ENCODE assay signal across 21 cellular contexts in the genomic region with DNA sequence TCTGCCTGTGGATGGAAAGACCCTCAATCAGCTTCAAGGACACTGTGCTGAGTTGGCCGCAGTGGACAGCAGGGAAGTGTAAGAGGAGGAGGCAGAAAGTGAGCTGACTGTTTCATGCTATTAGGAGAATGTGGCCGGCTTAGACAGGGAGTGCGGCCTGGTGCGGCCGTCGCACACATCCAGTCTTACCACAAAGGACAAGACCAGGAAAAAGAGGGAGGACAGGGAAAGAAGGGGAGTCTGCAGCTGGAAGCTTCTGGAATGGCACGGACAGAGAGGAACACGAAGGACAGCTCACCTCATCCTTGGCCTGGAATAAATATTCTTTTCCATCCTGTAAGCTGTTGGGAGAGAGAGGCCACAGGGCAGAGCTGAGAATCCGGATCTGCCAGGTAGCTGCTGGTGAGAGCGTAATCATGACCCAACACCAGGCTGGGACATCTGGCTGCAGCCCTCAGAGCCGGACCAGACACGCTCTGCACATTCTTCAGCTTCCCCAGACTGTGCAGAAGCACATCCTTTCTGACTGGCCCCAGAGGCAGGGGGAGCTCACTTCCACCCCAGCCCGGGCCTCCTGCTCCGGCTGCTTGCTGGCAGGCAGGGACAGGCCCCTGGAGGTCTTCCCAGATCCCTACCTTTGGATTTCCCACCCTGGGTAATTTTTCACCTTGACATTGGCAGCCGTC. TPM values are rescaled to one million over a fixed set of nuclear protein-coding genes. Genes with fewer than 3 reads are reported as not detected.
DNase-seq lines count a peak whose midpoint lies in the region; ATAC-seq and TF ChIP-seq lines count a peak whose summit lies in the region.
"Had no signal": no experiment of that assay in that cellular context is flagged by ENCODE, and none has a peak within 500 bp of the region (broad histone marks: within the 10 kb centered on the region; RNA-seq: fewer than 3 reads in every experiment).

No MANE protein-coding gene starts in this region.

- WGBS in esophagus squamous epithelium, 2 donors, result 37 to 63% methylated on average over 13 of the region's 15 CpGs

- H3K27ac ChIP-seq in RWPE1 (peak overlapping the region; percentile 96), esophagus squamous epithelium (peak overlapping the region; percentile 71 to 88 (median 86)), osteoblast (ENCODE audit: low read depth, low read length) (no peak overlapping the region)
- H3K27ac ChIP-seq: A549, brain microvascular endothelial cell had no signal

- H3K27ac Mint-ChIP-seq in CD14-positive monocyte, result no peak overlapping the region
- H3K27ac Mint-ChIP-seq: activated CD8-positive, alpha-beta memory T cell treated with anti-CD3 and anti-CD28 coated beads, Interleukin-2, amount 10 ng/mL, durations not matched to agents 7 days and 5 days; activated naive CD8-positive, alpha-beta T cell treated with anti-CD3 and anti-CD28 coated beads, Interleukin-2, amount 10 ng/mL, durations not matched to agents 7 days and 5 days; activated T-helper 1 cell treated with anti-CD3 and anti-CD28 coated beads, Interleukin-12 subunit alpha, Interleukin-12 subunit beta, Interleukin-2, Interleukin-4 antibody, amounts not matched to agents 30 ng/mL and 10 ng/mL and 1 ng/mL, durations not matched to agents 14 hours and 24 hours and 36 hours; dendritic cell treated with granulocyte-macrophage colony-stimulating factor and Interleukin-4, amounts not matched to agents 40 ng/mL and 50 ng/mL, for 4 days had no signal

- no peak for TF ChIP-seq POLR2A in esophagus squamous epithelium (IDR thresholded peaks at IDR 0.05)

- no peaks in the 10 kb centered on the region for H4K20me1 ChIP-seq in osteoblast (ENCODE audit: insufficient read depth, low read length)

- H3K4me1 ChIP-seq in esophagus squamous epithelium (peaks cover 14 to 40% (median 16%) of the 10 kb centered on the region in 3 donors), osteoblast (ENCODE audit: insufficient read depth, low read length) (no peaks in the 10 kb centered on the region)
- H3K4me1 ChIP-seq: A549 had no signal

- no peak for TF ChIP-seq CTCF in CD14-positive monocyte (IDR thresholded peaks at IDR 0.05)
- TF ChIP-seq CTCF in RWPE1 (conservative IDR thresholded peaks at IDR 0.05; ENCODE audit: low read depth), result 0 out of 2 replicates have a peak, but pooled peaks have one; percentile 19
- no peak for TF ChIP-seq CTCF in esophagus squamous epithelium (IDR thresholded peaks at IDR 0.05)
- no peak for TF ChIP-seq CTCF in osteoblast (IDR thresholded peaks at IDR 0.05; ENCODE audit: extremely low read depth, low read depth, low read length)

- intact Hi-C loops in CD14-positive monocyte (cut with micrococcal nuclease), result loop anchor here in 1 of 2 donors (5.0 kb wide), 1 partner anchor 284 kb away; no protein-coding TSS in a partner anchor
- intact Hi-C loops in esophagus squamous epithelium (cut with DNase I), result no loop called here

- no peaks in the 10 kb centered on the region for H3K4me1 Mint-ChIP-seq in CD14-positive monocyte
- H3K4me1 Mint-ChIP-seq: activated CD8-positive, alpha-beta memory T cell treated with anti-CD3 and anti-CD28 coated beads, Interleukin-2, amount 10 ng/mL, durations not matched to agents 7 days and 5 days; activated naive CD8-positive, alpha-beta T cell treated with anti-CD3 and anti-CD28 coated beads, Interleukin-2, amount 10 ng/mL, durations not matched to agents 7 days and 5 days had no signal

- peak; percentile 20 for DNase-seq in CD14-positive monocyte (ENCODE audit: low spot score)
- DNase-seq in RWPE1 (ENCODE audit: low spot score), result peak; percentile 82
- DNase-seq in esophagus squamous epithelium (lab: John Stamatoyannopoulos, UW), result no peak
- DNase-seq in osteoblast (ENCODE audit: insufficient read length, low spot score, missing footprints), result peak; percentile 36
- DNase-seq in glomerular visceral epithelial cell (ENCODE audit: extremely low spot score), result no peak
- no peak for DNase-seq in NCI-H1092 treated with DMSO at 0.1 percent for 48 hours (lab: John Stamatoyannopoulos, UW)
- DNase-seq in middle frontal gyrus (ENCODE audit: extremely low spot score, low spot score), result no peak
- DNase-seq: activated CD4-positive, alpha-beta T cell treated with anti-CD3 and anti-CD28 coated beads for 48 hours; activated CD8-positive, alpha-beta memory T cell treated with anti-CD3 and anti-CD28 coated beads, Interleukin-2, amount 10 ng/mL, durations not matched to agents 7 days and 5 days; activated naive CD8-positive, alpha-beta T cell treated with anti-CD3 and anti-CD28 coated beads, Interleukin-2, amount 10 ng/mL, durations not matched to agents 7 days and 5 days; brain microvascular endothelial cell; foreskin melanocyte; IMR-90; NCI-H1417 treated with DMSO at 0.1 percent for 48 hours; NCI-H526; SHP77; stimulated activated CD8-positive, alpha-beta memory T cell treated with anti-CD3 and anti-CD28 coated beads, Interleukin-4, amount 100 ng/mL, for 48 hours had no signal

- no peak overlapping the region for H3K4me2 ChIP-seq in osteoblast (ENCODE audit: insufficient read depth, low read length)
- H3K4me2 ChIP-seq: A549 had no signal

- H3K4me3 Mint-ChIP-seq in CD14-positive monocyte, result no peak overlapping the region
- H3K4me3 Mint-ChIP-seq: activated CD8-positive, alpha-beta memory T cell treated with anti-CD3 and anti-CD28 coated beads, Interleukin-2, amount 10 ng/mL, durations not matched to agents 7 days and 5 days; activated naive CD8-positive, alpha-beta T cell treated with anti-CD3 and anti-CD28 coated beads, Interleukin-2, amount 10 ng/mL, durations not matched to agents 7 days and 5 days; activated T-helper 1 cell treated with anti-CD3 and anti-CD28 coated beads, Interleukin-12 subunit alpha, Interleukin-12 subunit beta, Interleukin-2, Interleukin-4 antibody, amounts not matched to agents 30 ng/mL and 10 ng/mL and 1 ng/mL, durations not matched to agents 14 hours and 24 hours and 36 hours; dendritic cell treated with granulocyte-macrophage colony-stimulating factor and Interleukin-4, amounts not matched to agents 40 ng/mL and 50 ng/mL, for 4 days had no signal

- no peak for ATAC-seq in HG02759 (IDR thresholded peaks at IDR 0.05; ENCODE audit: unreplicated experiment)
- ATAC-seq: activated CD8-positive, alpha-beta memory T cell treated with anti-CD3 and anti-CD28 coated beads, Interleukin-2, amount 10 ng/mL, durations not matched to agents 7 days and 5 days had no signal

- no peak overlapping the region for H2AFZ ChIP-seq in osteoblast (ENCODE audit: low read length)

- H3K36me3 Mint-ChIP-seq in CD14-positive monocyte, result no peaks in the 10 kb centered on the region
- H3K36me3 Mint-ChIP-seq: activated CD8-positive, alpha-beta memory T cell treated with anti-CD3 and anti-CD28 coated beads, Interleukin-2, amount 10 ng/mL, durations not matched to agents 7 days and 5 days; activated naive CD8-positive, alpha-beta T cell treated with anti-CD3 and anti-CD28 coated beads, Interleukin-2, amount 10 ng/mL, durations not matched to agents 7 days and 5 days had no signal

- CTCF ChIA-PET in RWPE1 (lab: Yijun Ruan, JAX), result interaction anchor here (0.6 to 1.0 kb wide), 5 partner anchors 9 to 323 kb away, joined by 3 to 5 read pairs (median 4); no protein-coding TSS in a partner anchor

- no peaks in the 10 kb centered on the region for H3K79me2 ChIP-seq in osteoblast (ENCODE audit: insufficient read depth, low read length)

- H3K9me3 ChIP-seq in esophagus squamous epithelium, result no peaks in the 10 kb centered on the region
- H3K9me3 ChIP-seq in osteoblast (ENCODE audit: low read depth, low read length), result no peaks in the 10 kb centered on the region
- H3K9me3 ChIP-seq: A549 had no signal

- H3K36me3 ChIP-seq in esophagus squamous epithelium, result peaks cover 0 to 67% (median 2%) of the 10 kb centered on the region in 3 donors
- no peaks in the 10 kb centered on the region for H3K36me3 ChIP-seq in osteoblast (ENCODE audit: insufficient read depth, low read length)
- H3K36me3 ChIP-seq: brain microvascular endothelial cell had no signal

- H3K4me3 ChIP-seq in esophagus squamous epithelium (peak overlapping the region in 3 of 4 donors; percentile 12 to 35 (median 19)), osteoblast (ENCODE audit: insufficient read depth, low read length) (no peak overlapping the region)
- H3K4me3 ChIP-seq: A549 had no signal

- H3K9me3 Mint-ChIP-seq in CD14-positive monocyte, result no peaks in the 10 kb centered on the region
- H3K9me3 Mint-ChIP-seq: activated naive CD8-positive, alpha-beta T cell treated with anti-CD3 and anti-CD28 coated beads, Interleukin-2, amount 10 ng/mL, durations not matched to agents 7 days and 5 days; activated T-helper 1 cell treated with anti-CD3 and anti-CD28 coated beads, Interleukin-12 subunit alpha, Interleukin-12 subunit beta, Interleukin-2, Interleukin-4 antibody, amounts not matched to agents 30 ng/mL and 10 ng/mL and 1 ng/mL, durations not matched to agents 14 hours and 24 hours and 36 hours; dendritic cell treated with granulocyte-macrophage colony-stimulating factor and Interleukin-4, amounts not matched to agents 40 ng/mL and 50 ng/mL, for 4 days had no signal

- peaks cover 0 to 2% (median 0%) of the 10 kb centered on the region in 3 donors for H3K27me3 Mint-ChIP-seq in CD14-positive monocyte (ENCODE audit: low read depth in 3 of 3)
- H3K27me3 Mint-ChIP-seq: activated CD8-positive, alpha-beta memory T cell treated with anti-CD3 and anti-CD28 coated beads, Interleukin-2, amount 10 ng/mL, durations not matched to agents 7 days and 5 days; activated naive CD8-positive, alpha-beta T cell treated with anti-CD3 and anti-CD28 coated beads, Interleukin-2, amount 10 ng/mL, durations not matched to agents 7 days and 5 days had no signal

- POLR2A ChIA-PET in RWPE1 (lab: Yijun Ruan, JAX; ENCODE audit: low non-redundant PET), result interaction anchor here (0.5 to 1.5 kb wide), 2 partner anchors 9 to 246 kb away, joined by 3 to 9 read pairs; a partner anchor contains a TSS

- no peaks in the 10 kb centered on the region for H3K27me3 ChIP-seq in esophagus squamous epithelium
- peaks cover 5% of the 10 kb centered on the region for H3K27me3 ChIP-seq in osteoblast (ENCODE audit: insufficient read depth, low read length)
- H3K27me3 ChIP-seq: brain microvascular endothelial cell had no signal

RNA-seq across cellular contexts. Expression of a gene that starts 8.6 kb away (rescaled TPM):
- polyA plus RNA-seq in CD14-positive monocyte, result 10 to 100 TPM in 1 of 2 donors, 1 to 10 TPM in 1; 7.8 to 11.2 TPM
- 10 to 100 TPM in 2 of 4 donors, 1 to 10 TPM in 2; 8.4 to 16.4 (median 9.2) TPM for total RNA-seq in esophagus squamous epithelium
- total RNA-seq in osteoblast, result 19.2 and 21.8 TPM in 2 replicates

RNA-seq across cellular contexts. Expression of a gene that starts 42.8 kb away (rescaled TPM):
- polyA plus RNA-seq in CD14-positive monocyte, result not detected
- 100 to 1,000 TPM; 101 to 368 (median 128) TPM for total RNA-seq in esophagus squamous epithelium
- total RNA-seq in osteoblast, result 0.88 and 2.2 TPM in 2 replicates

RNA-seq across cellular contexts. Expression of a gene that starts 47.7 kb away (rescaled TPM):
- 100 to 1,000 TPM; 153 TPM for polyA plus RNA-seq in CD14-positive monocyte
- total RNA-seq in esophagus squamous epithelium, result 10 to 100 TPM; 68.6 to 89.6 (median 80.3) TPM
- 80.4 and 84.0 TPM in 2 replicates for total RNA-seq in osteoblast

Comparison
In these comparisons a context has a peak if more than half of its experiments do, and no peak if none do; other contexts are left out.
1. DNase-seq: peak in CD14-positive monocyte (single experiment), RWPE1 (single experiment) and osteoblast (single experiment); none in esophagus squamous epithelium (single experiment), glomerular visceral epithelial cell (single experiment), NCI-H1092 treated with DMSO at 0.1 percent for 48 hours (single experiment) and middle frontal gyrus (single experiment).
2. RNA of a gene that starts 42.8 kb away (total RNA-seq): 101 to 368 TPM in esophagus squamous epithelium; 0.88 to 2.2 TPM in osteoblast; every median in the first group is over 10 times any median in the second.